ENCODE assay signal across 26 cellular contexts in genomic region chr16:30006095-30006473, GRCh38. TPM values are rescaled to one million over a fixed set of nuclear protein-coding genes. Genes with fewer than 3 reads are reported as not detected.
"Had no signal": no experiment of that assay in that cellular context is flagged by ENCODE, and none has a peak within 500 bp of the region (broad histone marks: within the 10 kb centered on the region; RNA-seq: fewer than 3 reads in every experiment).

No MANE protein-coding gene starts in this region.

- H3K36me3 Mint-ChIP-seq: activated naive CD4-positive, alpha-beta T cell treated with anti-CD3 and anti-CD28 coated beads, Interleukin-2, amount 50 U/mL, for 24 hours; natural killer cell had no signal

- H3K4me3 ChIP-seq: heart left ventricle, left ventricle myocardium inferior, lung, thyroid gland had no signal

- H3K4me1 Mint-ChIP-seq: activated naive CD4-positive, alpha-beta T cell treated with anti-CD3 and anti-CD28 coated beads, Interleukin-2, amount 50 U/mL, for 24 hours had no signal

- DNase-seq: activated gamma-delta T cell treated with Interleukin-2 at 50 U/mL for 16 hours, foreskin keratinocyte, left ventricle myocardium inferior, natural killer cell, sigmoid colon had no signal

- H3K27ac Mint-ChIP-seq: activated B cell treated with CpG ODN at 0.5 μM for 24 hours; activated CD8-positive, alpha-beta T cell treated with anti-CD3 and anti-CD28 coated beads for 36 hours; activated naive CD4-positive, alpha-beta T cell treated with anti-CD3 and anti-CD28 coated beads, Interleukin-2, amount 50 U/mL, for 24 hours; activated naive CD8-positive, alpha-beta T cell treated with anti-CD3 and anti-CD28 coated beads, Interleukin-2, amount 50 U/mL, for 24 hours; activated T-helper 17 cell treated with anti-CD3 and anti-CD28 coated beads, Interleukin-2, amount 50 U/mL, for 72 hours; dendritic cell treated with granulocyte-macrophage colony-stimulating factor and Interleukin-4, amounts not matched to agents 40 ng/mL and 50 ng/mL, for 4 days; endodermal cell; immature natural killer cell; natural killer cell; stimulated activated memory B cell treated with anti-CD40 and anti-IgM and Interleukin-4, amounts not matched to agents 10 μg/mL and 1 μg/mL and 100 μg/mL, for 72 hours; stimulated activated naive CD8-positive, alpha-beta T cell treated with anti-CD3 and anti-CD28 coated beads, Interleukin-15, amount 100 ng/mL, for 72 hours; T-helper 2 cell treated with Interferon-gamma antibody and Interleukin-4, amounts not matched to agents 5 μg/mL and 100 μg/mL, for 36 hours had no signal

- FAIRE-seq: small intestine had no signal

- H3K9me3 ChIP-seq: esophagus muscularis mucosa, heart left ventricle, left ventricle myocardium inferior, sigmoid colon, thyroid gland, upper lobe of left lung had no signal

- H3K4me3 Mint-ChIP-seq: activated B cell treated with CpG ODN at 0.5 μM for 24 hours; activated CD8-positive, alpha-beta T cell treated with anti-CD3 and anti-CD28 coated beads for 36 hours; activated naive CD4-positive, alpha-beta T cell treated with anti-CD3 and anti-CD28 coated beads, Interleukin-2, amount 50 U/mL, for 24 hours; activated naive CD8-positive, alpha-beta T cell treated with anti-CD3 and anti-CD28 coated beads, Interleukin-2, amount 50 U/mL, for 24 hours; activated T-cell treated with anti-CD3 and anti-CD28 coated beads, Interleukin-2, amount 50 U/mL, for 4 hours; activated T-helper 17 cell treated with anti-CD3 and anti-CD28 coated beads, Interleukin-2, amount 50 U/mL, for 72 hours; dendritic cell treated with granulocyte-macrophage colony-stimulating factor and Interleukin-4, amounts not matched to agents 40 ng/mL and 50 ng/mL, for 4 days; endodermal cell; immature natural killer cell; natural killer cell; stimulated activated memory B cell treated with anti-CD40 and anti-IgM and Interleukin-4, amounts not matched to agents 10 μg/mL and 1 μg/mL and 100 μg/mL, for 72 hours; stimulated activated naive CD8-positive, alpha-beta T cell treated with anti-CD3 and anti-CD28 coated beads, Interleukin-15, amount 100 ng/mL, for 72 hours; T-helper 2 cell treated with Interferon-gamma antibody and Interleukin-4, amounts not matched to agents 5 μg/mL and 100 μg/mL, for 36 hours had no signal

- H3K9me3 Mint-ChIP-seq: activated B cell treated with CpG ODN at 0.5 μM for 24 hours; activated CD8-positive, alpha-beta T cell treated with anti-CD3 and anti-CD28 coated beads for 36 hours; activated naive CD4-positive, alpha-beta T cell treated with anti-CD3 and anti-CD28 coated beads, Interleukin-2, amount 50 U/mL, for 24 hours; activated naive CD8-positive, alpha-beta T cell treated with anti-CD3 and anti-CD28 coated beads, Interleukin-2, amount 50 U/mL, for 24 hours; activated T-cell treated with anti-CD3 and anti-CD28 coated beads, Interleukin-2, amount 50 U/mL, for 4 hours; activated T-helper 17 cell treated with anti-CD3 and anti-CD28 coated beads, Interleukin-2, amount 50 U/mL, for 72 hours; dendritic cell treated with granulocyte-macrophage colony-stimulating factor and Interleukin-4, amounts not matched to agents 40 ng/mL and 50 ng/mL, for 4 days; endodermal cell; natural killer cell; stimulated activated memory B cell treated with anti-CD40 and anti-IgM and Interleukin-4, amounts not matched to agents 10 μg/mL and 1 μg/mL and 100 μg/mL, for 72 hours; stimulated activated naive CD8-positive, alpha-beta T cell treated with anti-CD3 and anti-CD28 coated beads, Interleukin-15, amount 100 ng/mL, for 72 hours; T-helper 2 cell treated with Interferon-gamma antibody and Interleukin-4, amounts not matched to agents 5 μg/mL and 100 μg/mL, for 36 hours had no signal

- H3K27ac ChIP-seq: esophagus muscularis mucosa, foreskin keratinocyte, heart left ventricle, left ventricle myocardium inferior, sigmoid colon, thyroid gland had no signal

- H3K4me1 ChIP-seq: foreskin keratinocyte had no signal

RNA-seq across cellular contexts. Expression of gene DOC2A, which starts 4.7 kb away (rescaled TPM):
- total RNA-seq: activated B cell treated with CpG ODN at 0.5 μM for 24 hours, mononuclear cell, natural killer cell, osteoblast had no signal
- polyA plus RNA-seq: immature natural killer cell had no signal

RNA-seq across cellular contexts. Expression of gene C16orf92, which starts 16.9 kb away (rescaled TPM):
- total RNA-seq: activated B cell treated with CpG ODN at 0.5 μM for 24 hours; activated CD8-positive, alpha-beta T cell treated with anti-CD3 and anti-CD28 coated beads for 36 hours; activated T-cell treated with anti-CD3 and anti-CD28 coated beads, Interleukin-2, amount 50 U/mL, for 4 hours; activated T-helper 17 cell treated with anti-CD3 and anti-CD28 coated beads, Interleukin-2, amount 50 U/mL, for 72 hours; endodermal cell; esophagus muscularis mucosa; foreskin keratinocyte; heart left ventricle; left ventricle myocardium inferior; lung; mononuclear cell; natural killer cell; osteoblast; renal cortical epithelial cell; sigmoid colon; thyroid gland; upper lobe of left lung had no signal
- polyA plus RNA-seq: foreskin keratinocyte, heart left ventricle, immature natural killer cell, lung, sigmoid colon, small intestine had no signal

RNA-seq across cellular contexts. Expression of gene TLCD3B, which starts 25.0 kb away (rescaled TPM):
- total RNA-seq: activated B cell treated with CpG ODN at 0.5 μM for 24 hours, heart left ventricle, left ventricle myocardium inferior, mononuclear cell, sigmoid colon had no signal
- polyA plus RNA-seq: foreskin keratinocyte, heart left ventricle, immature natural killer cell had no signal
